Comparison of ENCODE assay signal across 10 cellular contexts in genomic region chr20:50146214-50146613, GRCh38. TPM values are rescaled to one million over a fixed set of nuclear protein-coding genes. Genes with fewer than 3 reads are reported as not detected.
A peak's percentile ranks its signal among the peaks of the same experiment; 100 is the strongest.
DNase-seq lines count a peak whose midpoint lies in the region; ATAC-seq and TF ChIP-seq lines count a peak whose summit lies in the region.
"Had no signal": no experiment of that assay in that cellular context is flagged by ENCODE, and none has a peak within 500 bp of the region (broad histone marks: within the 10 kb centered on the region; RNA-seq: fewer than 3 reads in every experiment).

No MANE protein-coding gene starts in this region.

- H3K4me2 ChIP-seq in DND-41 (ENCODE audit: insufficient read depth, low read length) = peak overlapping the region; percentile 62
- H3K4me2 ChIP-seq in MM.1S (ENCODE audit: low read depth, low read length) = no peak overlapping the region

- H3K9me3 ChIP-seq in DND-41 (ENCODE audit: insufficient read depth, low read length, severe bottlenecking) (no peaks in the 10 kb centered on the region), psoas muscle (no peaks in the 10 kb centered on the region), MM.1S (replicated peaks; ENCODE audit: insufficient read depth, low read length) (no peaks in the 10 kb centered on the region)
- no peaks in the 10 kb centered on the region for H3K9me3 ChIP-seq in effector memory CD4-positive, alpha-beta T cell (ENCODE audit: control insufficient read depth, low read length)

- no peaks in the 10 kb centered on the region for H3K27me3 ChIP-seq in DND-41 (ENCODE audit: insufficient read depth, low read length, poor library complexity)
- no peaks in the 10 kb centered on the region for H3K27me3 ChIP-seq in effector memory CD4-positive, alpha-beta T cell (replicated peaks; ENCODE audit: control insufficient read depth, insufficient read depth, low read length, poor library complexity, severe bottlenecking)
- no peaks in the 10 kb centered on the region for H3K27me3 ChIP-seq in psoas muscle (ENCODE audit: insufficient read depth in 3 of 3, low read length in 2 of 3)
- H3K27me3 ChIP-seq in MM.1S (replicated peaks; ENCODE audit: insufficient read depth, low read length) = no peaks in the 10 kb centered on the region

- H3K4me3 ChIP-seq in DND-41 (ENCODE audit: low read depth in 1 of 2, low read length in 2 of 2) (peak overlapping the region in 1 of 2 experiments; percentile 49; a peak in 2 of 4 replicates), psoas muscle (peak overlapping the region; percentile 56), MM.1S (ENCODE audit: low read length) (no peak overlapping the region)
- peak overlapping the region; percentile 13 for H3K4me3 ChIP-seq in effector memory CD4-positive, alpha-beta T cell (ENCODE audit: insufficient read depth, low read depth, low read length, poor library complexity, severe bottlenecking)

- CTCF ChIA-PET in RWPE1 (lab: Yijun Ruan, JAX) (interaction anchor here (0.5 to 0.7 kb wide), 3 partner anchors 23 to 167 kb away, joined by 3 read pairs; no protein-coding TSS in a partner anchor), GM10248 (lab: Yijun Ruan, JAX) (no interaction called here)

- H3K27ac ChIP-seq in DND-41 (ENCODE audit: low read length) (peak overlapping the region; percentile 92), RWPE1 (peak overlapping the region; percentile 98), psoas muscle (peak overlapping the region; percentile 96), MM.1S (ENCODE audit: low read length) (no peak overlapping the region)
- peak overlapping the region; percentile 78 for H3K27ac ChIP-seq in effector memory CD4-positive, alpha-beta T cell (ENCODE audit: insufficient read depth, low read length, poor library complexity, severe bottlenecking)

- intact Hi-C loops in psoas muscle (cut with DNase I) = no loop called here

- H3K36me3 ChIP-seq in DND-41 (ENCODE audit: insufficient read depth, low read length) (peaks cover 69% of the 10 kb centered on the region), psoas muscle (ENCODE audit: insufficient read depth in 1 of 2, low read depth in 1 of 2) (peaks cover 0 to 36% of the 10 kb centered on the region in 2 donors), MM.1S (replicated peaks; ENCODE audit: insufficient read depth, low read length) (no peaks in the 10 kb centered on the region)
- H3K36me3 ChIP-seq in effector memory CD4-positive, alpha-beta T cell (ENCODE audit: control insufficient read depth, insufficient read depth, low read length) = peaks cover 9% of the 10 kb centered on the region

- peaks cover 51% of the 10 kb centered on the region for H3K4me1 ChIP-seq in DND-41 (ENCODE audit: insufficient read depth, low read length)
- peaks cover 26% of the 10 kb centered on the region for H3K4me1 ChIP-seq in effector memory CD4-positive, alpha-beta T cell (ENCODE audit: control insufficient read depth, insufficient read depth, low read length, poor library complexity, severe bottlenecking)
- peaks cover 73% of the 10 kb centered on the region for H3K4me1 ChIP-seq in psoas muscle
- H3K4me1 ChIP-seq in MM.1S (ENCODE audit: low read length) = no peaks in the 10 kb centered on the region

- no peaks in the 10 kb centered on the region for H3F3A ChIP-seq in MM.1S (ENCODE audit: insufficient read depth, low read length)

- no peaks in the 10 kb centered on the region for H3K9me2 ChIP-seq in MM.1S (replicated peaks; ENCODE audit: insufficient read depth, low read length)

- WGBS in psoas muscle, 3 donors = 82 to 89% (median 87%) methylated on average over 6 of the region's 6 CpGs

- H3K9ac ChIP-seq in DND-41 (ENCODE audit: low read depth, low read length) (peak overlapping the region; percentile 56), MM.1S (ENCODE audit: low read length) (no peak overlapping the region)

- H2AFZ ChIP-seq in DND-41 (ENCODE audit: low read depth, low read length) (no peak overlapping the region), MM.1S (ENCODE audit: low read length) (no peak overlapping the region)

- H3K79me2 ChIP-seq in DND-41 (ENCODE audit: insufficient read depth, low read length) (peaks cover 85% of the 10 kb centered on the region), MM.1S (ENCODE audit: low read length) (peaks cover 25% of the 10 kb centered on the region)

- POLR2A ChIA-PET in RWPE1 (lab: Yijun Ruan, JAX; ENCODE audit: low non-redundant PET) (no interaction called here), GM10248 (lab: Yijun Ruan, JAX) (no interaction called here)

- peaks cover 21% of the 10 kb centered on the region for H4K20me1 ChIP-seq in DND-41 (ENCODE audit: insufficient read depth, low read length)
- H4K20me1 ChIP-seq in MM.1S (ENCODE audit: insufficient read depth, low read length) = no peaks in the 10 kb centered on the region

- ATAC-seq in DND-41 (ENCODE audit: insufficient read depth, low read depth) = no peak
- no peak for ATAC-seq in psoas muscle

- TF ChIP-seq CTCF in DND-41 (IDR thresholded peaks at IDR 0.05; ENCODE audit: borderline replicate concordance, extremely low read depth, low read length, poor library complexity, severe bottlenecking) (no peak), RWPE1 (conservative IDR thresholded peaks at IDR 0.05; ENCODE audit: low read depth) (no peak), psoas muscle (IDR thresholded peaks at IDR 0.05) (no peak), GM10248 (IDR thresholded peaks at IDR 0.05; ENCODE audit: control extremely low read depth, extremely low read depth, low read depth, missing control alignments) (no peak), MM.1S (IDR thresholded peaks at IDR 0.05; ENCODE audit: low read length) (no peak)

- DNase-seq in DND-41 (no peak), RWPE1 (ENCODE audit: low spot score) (no peak), psoas muscle (no peak), NCI-H774 (lab: John Stamatoyannopoulos, UW) (no peak), GM10248 (ENCODE audit: extremely low spot score) (no peak), MM.1S (no peak), NCI-H345 (lab: John Stamatoyannopoulos, UW) (no peak)
- no peak for DNase-seq in effector memory CD4-positive, alpha-beta T cell
- DNase-seq: kidney, NCI-H446 had no signal

RNA-seq across cellular contexts. Expression of gene PEDS1, which starts 7.3 kb away (rescaled TPM):
- 10 to 100 TPM; 17.5 to 59.2 (median 35.0) TPM for total RNA-seq in psoas muscle
- polyA plus RNA-seq in psoas muscle = 10 to 100 TPM; 23.8 to 55.1 (median 49.2) TPM

RNA-seq across cellular contexts. Expression of gene UBE2V1, which starts 33.3 kb away (rescaled TPM):
- total RNA-seq in psoas muscle = 10 to 100 TPM; 45.2 to 78.1 (median 57.5) TPM
- 100 to 1,000 TPM in 2 of 3 donors, 10 to 100 TPM in 1; 57.1 to 165 (median 103) TPM for polyA plus RNA-seq in psoas muscle

RNA-seq across cellular contexts. Expression of gene CEBPB, which starts 44.4 kb away (rescaled TPM):
- total RNA-seq in psoas muscle = 100 to 1,000 TPM; 144 to 445 (median 283) TPM
- polyA plus RNA-seq in psoas muscle = 100 to 1,000 TPM in 1 of 3 donors, 10 to 100 TPM in 2; 38.7 to 125 (median 83.2) TPM
